Comparison of ENCODE assay signal across 22 cellular contexts in genomic region chr7:47543659-47544058, GRCh38. TPM values are rescaled to one million over a fixed set of nuclear protein-coding genes. Genes with fewer than 3 reads are reported as not detected.
A peak's percentile ranks its signal among the peaks of the same experiment; 100 is the strongest.
DNase-seq lines count a peak whose midpoint lies in the region; ATAC-seq and TF ChIP-seq lines count a peak whose summit lies in the region.
"Had no signal": no experiment of that assay in that cellular context is flagged by ENCODE, and none has a peak within 500 bp of the region (broad histone marks: within the 10 kb centered on the region; RNA-seq: fewer than 3 reads in every experiment).

No MANE protein-coding gene starts in this region.

- peaks cover 0 to 38% (median 23%) of the 10 kb centered on the region in 5 donors for H3K4me1 ChIP-seq in subcutaneous abdominal adipose tissue (ENCODE audit: control insufficient read depth in 5 of 5, insufficient read depth in 5 of 5, low read length in 5 of 5)

- H3K9me3 Mint-ChIP-seq in glutamatergic neuron (ENCODE audit: unreplicated experiment) = peaks cover 6% of the 10 kb centered on the region
- H3K9me3 Mint-ChIP-seq: naive thymus-derived CD8-positive, alpha-beta T cell had no signal

- H3K4me1 Mint-ChIP-seq in glutamatergic neuron (ENCODE audit: low read depth, unreplicated experiment) = peaks cover 24% of the 10 kb centered on the region
- H3K4me1 Mint-ChIP-seq: CD8-positive, alpha-beta memory T cell had no signal

- peaks cover 5% of the 10 kb centered on the region for H3K36me3 Mint-ChIP-seq in glutamatergic neuron (ENCODE audit: unreplicated experiment)
- H3K36me3 Mint-ChIP-seq: CD8-positive, alpha-beta memory T cell; naive thymus-derived CD8-positive, alpha-beta T cell had no signal

- DNase-seq in NCI-H2171 (lab: John Stamatoyannopoulos, UW) (peak; percentile 58), glutamatergic neuron (peak; percentile 33), NCI-H748 treated with DMSO at 0.1 percent for 48 hours (lab: John Stamatoyannopoulos, UW) (no peak), NCI-H1105 treated with DMSO at 0.1 percent for 48 hours (lab: John Stamatoyannopoulos, UW) (no peak), D341Med (ENCODE audit: low spot score) (no peak)
- DNase-seq: activated CD4-positive, CD25-positive, alpha-beta regulatory T cell treated with anti-CD3 and anti-CD28 coated beads, Interleukin-2, amount 50 U/mL, for 72 hours; activated naive CD4-positive, alpha-beta T cell; activated T-cell treated with anti-CD3 and anti-CD28 coated beads, Interleukin-2, amount 50 U/mL, for 1 hour; amygdala; CD8-positive, alpha-beta memory T cell; GF-D8; mesendoderm; NCI-H1436; pancreas; stimulated activated CD8-positive, alpha-beta memory T cell treated with anti-CD3 and anti-CD28 coated beads, Interleukin-4, amount 100 ng/mL, for 48 hours; T1000 had no signal

- no peak overlapping the region for H3K4me3 ChIP-seq in subcutaneous abdominal adipose tissue (ENCODE audit: low read depth in 1 of 5, low read length in 5 of 5)
- H3K4me3 ChIP-seq: pancreas, vagina had no signal

- H3K27ac ChIP-seq in subcutaneous abdominal adipose tissue (ENCODE audit: low read depth, low read length) = peak overlapping the region; percentile 35
- H3K27ac ChIP-seq: HL-60, pancreas, vagina had no signal

- ATAC-seq in GM21529 (IDR thresholded peaks at IDR 0.05; ENCODE audit: unreplicated experiment) = peak; percentile 56
- ATAC-seq: naive thymus-derived CD8-positive, alpha-beta T cell; Right ventricle myocardium inferior had no signal

- no peaks in the 10 kb centered on the region for H3K9me3 ChIP-seq in subcutaneous abdominal adipose tissue (ENCODE audit: control insufficient read depth in 5 of 5, low read length in 5 of 5)
- H3K9me3 ChIP-seq: pancreas, vagina had no signal

- H3K4me3 Mint-ChIP-seq in glutamatergic neuron (ENCODE audit: unreplicated experiment) = peak overlapping the region; percentile 43
- H3K4me3 Mint-ChIP-seq: CD8-positive, alpha-beta memory T cell; naive thymus-derived CD8-positive, alpha-beta T cell had no signal

- peaks cover 23% of the 10 kb centered on the region for H3K27me3 Mint-ChIP-seq in glutamatergic neuron (ENCODE audit: unreplicated experiment)

- TF ChIP-seq CTCF in glutamatergic neuron (IDR thresholded peaks at IDR 0.05; ENCODE audit: partially characterized antibody, unreplicated experiment) = no peak

- H3K9ac ChIP-seq in subcutaneous abdominal adipose tissue (ENCODE audit: low read length in 5 of 5) = peak overlapping the region in 1 of 5 donors; percentile 13

- H3K27ac Mint-ChIP-seq in glutamatergic neuron (ENCODE audit: unreplicated experiment) = no peak overlapping the region
- H3K27ac Mint-ChIP-seq: CD8-positive, alpha-beta memory T cell had no signal

- peaks cover 0 to 17% (median 2%) of the 10 kb centered on the region in 5 donors for H3K36me3 ChIP-seq in subcutaneous abdominal adipose tissue (ENCODE audit: control insufficient read depth in 5 of 5, insufficient read depth in 5 of 5, low read length in 5 of 5)
- H3K36me3 ChIP-seq: pancreas, vagina had no signal

- no peaks in the 10 kb centered on the region for H3K27me3 ChIP-seq in subcutaneous abdominal adipose tissue (ENCODE audit: control insufficient read depth in 5 of 5, insufficient read depth in 4 of 5, low read length in 5 of 5)
- H3K27me3 ChIP-seq: pancreas, vagina had no signal

RNA-seq across cellular contexts. Expression of gene TNS3, which starts 38.3 kb away (rescaled TPM):
- 3.8 TPM for total RNA-seq in glutamatergic neuron (ENCODE audit: unreplicated experiment)

Comparison
In these comparisons a context has a peak if more than half of its experiments do, and no peak if none do; other contexts are left out.
1. DNase-seq: peak in NCI-H2171 (single experiment) and glutamatergic neuron (single experiment); none in NCI-H748 treated with DMSO at 0.1 percent for 48 hours (single experiment), NCI-H1105 treated with DMSO at 0.1 percent for 48 hours (single experiment) and D341Med (single experiment).